ENCODE assay signal across 20 cellular contexts in genomic region chr4:138103597-138104461, GRCh38.
A peak's percentile ranks its signal among the peaks of the same experiment; 100 is the strongest.
DNase-seq lines count a peak whose midpoint lies in the region; ATAC-seq and TF ChIP-seq lines count a peak whose summit lies in the region.
"Had no signal": no experiment of that assay in that cellular context is flagged by ENCODE, and none has a peak within 500 bp of the region (broad histone marks: within the 10 kb centered on the region; RNA-seq: fewer than 3 reads in every experiment).

No MANE protein-coding gene starts in this region.

- no peaks in the 10 kb centered on the region for H3F3A ChIP-seq in smooth muscle cell (ENCODE audit: low read depth)

- no peaks in the 10 kb centered on the region for H3K79me2 ChIP-seq in smooth muscle cell (ENCODE audit: low read depth)
- H3K79me2 ChIP-seq: parathyroid adenoma had no signal

- WGBS in smooth muscle cell (ENCODE audit: low lambda C conversion rate), result 87% methylated on average over 10 of the region's 10 CpGs
- 70 to 82% methylated on average over 6 to 9 of the region's 10 CpGs for WGBS in gastroesophageal sphincter (ENCODE audit: low coverage in 1 of 2), 2 donors

- no peak overlapping the region for H3K9ac ChIP-seq in smooth muscle cell (ENCODE audit: low read depth)
- H3K9ac ChIP-seq: BLaER1, parathyroid adenoma, SK-N-SH had no signal

- H3K4me3 ChIP-seq in cardiac muscle cell (no peak overlapping the region), coronary artery (peak overlapping the region; percentile 48), smooth muscle cell (no peak overlapping the region), gastroesophageal sphincter (no peak overlapping the region)
- H3K4me3 ChIP-seq: BLaER1, lower lobe of right lung, uterus had no signal

- no peak for TF ChIP-seq POLR2A in gastroesophageal sphincter (IDR thresholded peaks at IDR 0.05)

- peaks cover 16% of the 10 kb centered on the region for H3K4me1 ChIP-seq in cardiac muscle cell (ENCODE audit: low read depth)
- H3K4me1 ChIP-seq in smooth muscle cell (ENCODE audit: low read depth), result no peaks in the 10 kb centered on the region
- no peaks in the 10 kb centered on the region for H3K4me1 ChIP-seq in gastroesophageal sphincter
- H3K4me1 ChIP-seq: lower lobe of right lung, parathyroid adenoma, uterus had no signal

- peak overlapping the region; percentile 12 for H2AFZ ChIP-seq in smooth muscle cell (ENCODE audit: low read depth)
- H2AFZ ChIP-seq: parathyroid adenoma had no signal

- no peaks in the 10 kb centered on the region for H3K36me3 ChIP-seq in cardiac muscle cell
- H3K36me3 ChIP-seq in smooth muscle cell (ENCODE audit: low read depth), result no peaks in the 10 kb centered on the region
- H3K36me3 ChIP-seq in gastroesophageal sphincter, result no peaks in the 10 kb centered on the region
- H3K36me3 ChIP-seq: brain microvascular endothelial cell, lower lobe of right lung, uterus had no signal

- intact Hi-C loops in left ventricle myocardium superior (cut with micrococcal nuclease), result no loop called here

- H3K9me3 ChIP-seq in cardiac muscle cell (ENCODE audit: low read depth) (no peaks in the 10 kb centered on the region), smooth muscle cell (replicated peaks; ENCODE audit: low read depth) (no peaks in the 10 kb centered on the region), gastroesophageal sphincter (no peaks in the 10 kb centered on the region)
- H3K9me3 ChIP-seq: lower lobe of right lung, uterus had no signal

- no peaks in the 10 kb centered on the region for H3K27me3 ChIP-seq in cardiac muscle cell
- no peaks in the 10 kb centered on the region for H3K27me3 ChIP-seq in smooth muscle cell (ENCODE audit: low read depth)
- no peaks in the 10 kb centered on the region for H3K27me3 ChIP-seq in gastroesophageal sphincter
- H3K27me3 ChIP-seq: BLaER1, brain microvascular endothelial cell, uterus had no signal

- no peak for TF ChIP-seq EP300 in gastroesophageal sphincter (IDR thresholded peaks at IDR 0.05)

- no peak for ATAC-seq in left ventricle myocardium superior
- ATAC-seq in gastroesophageal sphincter, result no peak
- ATAC-seq: lower lobe of right lung, Panc1 had no signal

- DNase-seq in cardiac muscle cell (ENCODE audit: low read depth in 1 of 2, low spot score in 1 of 2) (no peak), left ventricle myocardium superior (no peak), coronary artery (ENCODE audit: low spot score) (no peak), medulla oblongata (ENCODE audit: extremely low spot score) (peak; percentile 8), smooth muscle cell (lab: John Stamatoyannopoulos, UW; ENCODE audit: unreplicated experiment) (no peak), middle frontal gyrus (ENCODE audit: extremely low spot score, low spot score) (no peak), GF-D8 (lab: John Stamatoyannopoulos, UW) (no peak)
- DNase-seq: activated CD4-positive, CD25-positive, alpha-beta regulatory T cell; brain microvascular endothelial cell; EL; HCEC 1CT; lower lobe of right lung; NCI-H774; SK-N-SH; T-helper 9 cell; uterus had no signal

- peak overlapping the region; percentile 82 for H3K27ac ChIP-seq in cardiac muscle cell
- no peak overlapping the region for H3K27ac ChIP-seq in coronary artery
- H3K27ac ChIP-seq in smooth muscle cell (ENCODE audit: low read depth), result no peak overlapping the region
- H3K27ac ChIP-seq in gastroesophageal sphincter, result no peak overlapping the region
- H3K27ac ChIP-seq: BLaER1, brain microvascular endothelial cell, lower lobe of right lung, parathyroid adenoma, uterus had no signal

- H4K20me1 ChIP-seq in smooth muscle cell (ENCODE audit: low read depth), result no peaks in the 10 kb centered on the region
- H4K20me1 ChIP-seq: BLaER1 had no signal

- H3K4me2 ChIP-seq in smooth muscle cell, result no peak overlapping the region
- H3K4me2 ChIP-seq: BLaER1, SK-N-SH had no signal

- TF ChIP-seq CTCF in cardiac muscle cell (IDR thresholded peaks at IDR 0.05; ENCODE audit: low read depth, low read length), result no peak
- no peak for TF ChIP-seq CTCF in coronary artery (IDR thresholded peaks at IDR 0.05)
- no peak for TF ChIP-seq CTCF in smooth muscle cell (IDR thresholded peaks at IDR 0.05; ENCODE audit: borderline replicate concordance, insufficient read depth, poor library complexity, severe bottlenecking)
- no peak for TF ChIP-seq CTCF in gastroesophageal sphincter (IDR thresholded peaks at IDR 0.05)
